ENCODE assay signal across 15 cellular contexts in genomic region chr18:49073431-49073830, GRCh38.
DNase-seq lines count a peak whose midpoint lies in the region; ATAC-seq and TF ChIP-seq lines count a peak whose summit lies in the region.
"Had no signal": no experiment of that assay in that cellular context is flagged by ENCODE, and none has a peak within 500 bp of the region (broad histone marks: within the 10 kb centered on the region; RNA-seq: fewer than 3 reads in every experiment).

No MANE protein-coding gene starts in this region.

- H3K36me3 ChIP-seq in mesenchymal stem cell (ENCODE audit: control insufficient read depth in 1 of 2, insufficient read depth in 2 of 2, low read depth in 1 of 2, low read length in 2 of 2), result no peaks in the 10 kb centered on the region

- no peak overlapping the region for H3K27ac Mint-ChIP-seq in activated CD4-positive, alpha-beta T cell treated with anti-CD3 and anti-CD28 coated beads, Interleukin-2, amount 10 ng/mL, durations not matched to agents 24 days and 14 days
- no peak overlapping the region for H3K27ac Mint-ChIP-seq in osteocyte (ENCODE audit: unreplicated experiment)
- H3K27ac Mint-ChIP-seq: GM23338 had no signal

- peaks cover 5% of the 10 kb centered on the region for H3K4me1 Mint-ChIP-seq in activated CD4-positive, alpha-beta T cell treated with anti-CD3 and anti-CD28 coated beads, Interleukin-2, amount 10 ng/mL, durations not matched to agents 24 days and 14 days
- peaks cover 27% of the 10 kb centered on the region for H3K4me1 Mint-ChIP-seq in osteocyte (ENCODE audit: unreplicated experiment)
- H3K4me1 Mint-ChIP-seq: GM23338 had no signal

- H3K23ac ChIP-seq in mesenchymal stem cell (ENCODE audit: low read length in 2 of 2), result no peak overlapping the region

- H2BK120ac ChIP-seq in mesenchymal stem cell (ENCODE audit: low read depth, low read length), result no peak overlapping the region

- no peak for TF ChIP-seq CTCF in osteocyte (IDR thresholded peaks at IDR 0.05)

- H2AFZ ChIP-seq in mesenchymal stem cell (ENCODE audit: low read depth, low read length), result no peak overlapping the region
- H2AFZ ChIP-seq: GM23338 had no signal

- ATAC-seq in right cardiac atrium, result peak; percentile 45 to 53
- no peak for ATAC-seq in Right ventricle myocardium inferior
- ATAC-seq in HG02588 (IDR thresholded peaks at IDR 0.05; ENCODE audit: unreplicated experiment), result no peak
- ATAC-seq: GM23338 had no signal

- H4K8ac ChIP-seq in mesenchymal stem cell (ENCODE audit: low read length), result no peak overlapping the region

- no peak overlapping the region for H3K18ac ChIP-seq in mesenchymal stem cell (ENCODE audit: low read depth in 1 of 2, low read length in 2 of 2)

- H3K4ac ChIP-seq in mesenchymal stem cell (ENCODE audit: low read depth in 1 of 2, low read length in 2 of 2), result no peak overlapping the region

- H3K27me3 ChIP-seq in right cardiac atrium (ENCODE audit: control insufficient read depth, insufficient read depth), result no peaks in the 10 kb centered on the region
- H3K27me3 ChIP-seq in mesenchymal stem cell (ENCODE audit: control insufficient read depth in 1 of 2, insufficient read depth in 1 of 2, low read length in 2 of 2), result no peaks in the 10 kb centered on the region

- H2BK15ac ChIP-seq in mesenchymal stem cell (ENCODE audit: low read depth, poor library complexity, severe bottlenecking), result no peak overlapping the region

- H2BK12ac ChIP-seq in mesenchymal stem cell (ENCODE audit: low read length in 2 of 2), result no peak overlapping the region

- H3K79me1 ChIP-seq in mesenchymal stem cell (replicated peaks; ENCODE audit: low read length, poor library complexity, severe bottlenecking), result no peaks in the 10 kb centered on the region

- 53% methylated on average over 4 of the region's 4 CpGs for WGBS in right cardiac atrium
- WGBS in mesenchymal stem cell, result 93% methylated on average over 4 of the region's 4 CpGs

- H3K9me3 Mint-ChIP-seq in activated CD4-positive, alpha-beta T cell treated with anti-CD3 and anti-CD28 coated beads, Interleukin-2, amount 10 ng/mL, durations not matched to agents 24 days and 14 days, result no peaks in the 10 kb centered on the region
- no peaks in the 10 kb centered on the region for H3K9me3 Mint-ChIP-seq in osteocyte (ENCODE audit: unreplicated experiment)
- H3K9me3 Mint-ChIP-seq: GM23338 had no signal

- peak overlapping the region; percentile 83 for H3K9ac ChIP-seq in mesenchymal stem cell (ENCODE audit: low read length)

- H3K14ac ChIP-seq in mesenchymal stem cell (ENCODE audit: low read length in 2 of 2), result no peak overlapping the region

- no peak overlapping the region for H3K4me2 ChIP-seq in mesenchymal stem cell (ENCODE audit: low read length, poor library complexity, severe bottlenecking)
- H3K4me2 ChIP-seq: GM23338 had no signal

- no peak overlapping the region for H3K4me3 Mint-ChIP-seq in activated CD4-positive, alpha-beta T cell treated with anti-CD3 and anti-CD28 coated beads, Interleukin-2, amount 10 ng/mL, durations not matched to agents 24 days and 14 days
- H3K4me3 Mint-ChIP-seq in osteocyte (ENCODE audit: unreplicated experiment), result no peak overlapping the region
- H3K4me3 Mint-ChIP-seq: GM23338 had no signal

- DNase-seq in right cardiac atrium (peak in 2 of 3 donors; percentile 36 to 51), Right ventricle myocardium inferior (ENCODE audit: missing footprints) (no peak), fibroblast of gingiva (ENCODE audit: low read depth) (peak; percentile 50), mesenchymal stem cell (no peak), globus pallidus (ENCODE audit: low spot score) (no peak), osteocyte (ENCODE audit: extremely low spot score, unreplicated experiment) (no peak)
- no peak for DNase-seq in activated CD4-positive, alpha-beta T cell treated with anti-CD3 and anti-CD28 coated beads, Interleukin-2, amount 10 ng/mL, durations not matched to agents 24 days and 14 days
- DNase-seq: DND-41, KG1, NCI-H1417 treated with DMSO at 0.1 percent for 48 hours, NCI-H2029, NCI-H2171, NCI-H446 had no signal

- H4K91ac ChIP-seq in mesenchymal stem cell (ENCODE audit: low read length), result no peak overlapping the region

- H3K36me3 Mint-ChIP-seq in activated CD4-positive, alpha-beta T cell treated with anti-CD3 and anti-CD28 coated beads, Interleukin-2, amount 10 ng/mL, durations not matched to agents 24 days and 14 days (ENCODE audit: low read depth), result peaks cover 2% of the 10 kb centered on the region
- H3K36me3 Mint-ChIP-seq in osteocyte (ENCODE audit: unreplicated experiment), result no peaks in the 10 kb centered on the region

- peak overlapping the region; percentile 37 for H3K27ac ChIP-seq in right cardiac atrium (ENCODE audit: low read length)
- no peak overlapping the region for H3K27ac ChIP-seq in mesenchymal stem cell (ENCODE audit: low read length, poor library complexity, severe bottlenecking)

- H3K9me3 ChIP-seq in right cardiac atrium (ENCODE audit: control insufficient read depth, low read length) (no peaks in the 10 kb centered on the region), mesenchymal stem cell (ENCODE audit: control insufficient read depth, low read length) (no peaks in the 10 kb centered on the region)

- no peaks in the 10 kb centered on the region for H3K27me3 Mint-ChIP-seq in activated CD4-positive, alpha-beta T cell treated with anti-CD3 and anti-CD28 coated beads, Interleukin-2, amount 10 ng/mL, durations not matched to agents 24 days and 14 days
- H3K27me3 Mint-ChIP-seq in osteocyte (ENCODE audit: unreplicated experiment), result no peaks in the 10 kb centered on the region

- no peak overlapping the region for H2BK5ac ChIP-seq in mesenchymal stem cell (ENCODE audit: low read depth, low read length, poor library complexity, severe bottlenecking)

- H3K4me3 ChIP-seq in right cardiac atrium (ENCODE audit: low read length), result no peak overlapping the region
- no peak overlapping the region for H3K4me3 ChIP-seq in mesenchymal stem cell (ENCODE audit: insufficient read depth in 1 of 2, low read depth in 1 of 2, low read length in 2 of 2)
- H3K4me3 ChIP-seq: GM23338 had no signal

- H3K4me1 ChIP-seq in right cardiac atrium (ENCODE audit: control insufficient read depth, insufficient read depth, low read length) (no peaks in the 10 kb centered on the region), mesenchymal stem cell (ENCODE audit: control insufficient read depth, insufficient read depth, low read depth, low read length) (no peaks in the 10 kb centered on the region)

- no peak overlapping the region for H2AK5ac ChIP-seq in mesenchymal stem cell (ENCODE audit: low read length, severe bottlenecking)

- intact Hi-C loops in right cardiac atrium (cut with DNase I), result no loop called here
- intact Hi-C loops in Right ventricle myocardium inferior (cut with DNase I), result no loop called here
- intact Hi-C loops in activated CD4-positive, alpha-beta T cell treated with anti-CD3 and anti-CD28 coated beads, Interleukin-2, amount 10 ng/mL, durations not matched to agents 24 days and 14 days (cut with micrococcal nuclease), result loop anchor here (5.0 kb wide), 2 partner anchors 89 to 104 kb away; no protein-coding TSS in a partner anchor

Comparison
In these comparisons a context has a peak if more than half of its experiments do, and no peak if none do; other contexts are left out.
1. ATAC-seq: peak in right cardiac atrium (2 of 2); none in Right ventricle myocardium inferior (single experiment) and HG02588 (single experiment).
2. DNase-seq: peak in right cardiac atrium (2 of 3) and fibroblast of gingiva (single experiment); none in Right ventricle myocardium inferior (single experiment), mesenchymal stem cell (single experiment), activated CD4-positive, alpha-beta T cell treated with anti-CD3 and anti-CD28 coated beads, Interleukin-2, amount 10 ng/mL, durations not matched to agents 24 days and 14 days (single experiment), globus pallidus (single experiment) and osteocyte (single experiment).